Comparison of ENCODE assay signal across 17 cellular contexts in the genomic region with DNA sequence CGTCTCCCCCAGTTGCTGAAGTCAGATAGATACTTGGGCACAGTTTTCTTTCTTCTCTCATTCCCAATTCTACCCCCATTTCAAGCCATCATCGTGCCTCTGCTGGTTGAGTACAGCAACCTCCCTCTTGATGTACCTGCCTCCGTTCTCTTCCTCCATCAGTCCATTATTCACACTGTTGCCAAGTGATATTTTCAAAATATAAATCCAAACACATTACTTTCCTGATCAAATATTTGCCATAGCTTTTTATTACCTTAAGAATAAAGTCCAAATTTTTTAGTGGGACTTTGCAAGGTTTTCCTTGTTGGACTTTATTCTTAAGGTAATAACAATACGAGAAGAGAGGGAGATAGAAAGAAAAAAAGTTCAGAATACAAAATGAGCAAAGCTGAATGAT.
DNase-seq lines count a peak whose midpoint lies in the region; ATAC-seq, FAIRE-seq and TF ChIP-seq lines count a peak whose summit lies in the region.
"Had no signal": no experiment of that assay in that cellular context is flagged by ENCODE, and none has a peak within 500 bp of the region (broad histone marks: within the 10 kb centered on the region; RNA-seq: fewer than 3 reads in every experiment).

No MANE protein-coding gene starts in this region.

- peaks cover 9 to 26% of the 10 kb centered on the region in 2 donors for H3K4me1 ChIP-seq in mucosa of rectum (ENCODE audit: control insufficient read depth in 2 of 2, insufficient read depth in 2 of 2, low read length in 2 of 2)

- 0 out of 2 replicates have a peak, but pooled peaks have one; percentile 4 for TF ChIP-seq CTCF in C4-2B (conservative IDR thresholded peaks at IDR 0.05)
- 0 out of 2 replicates have a peak, but pooled peaks have one; percentile 11 for TF ChIP-seq CTCF in LNCaP clone FGC (IDR thresholded peaks at IDR 0.05; ENCODE audit: control insufficient read depth, extremely low read depth, insufficient read depth)

- H3K4me3 ChIP-seq in LNCaP clone FGC (ENCODE audit: low read depth, low read length) (no peak overlapping the region), mucosa of rectum (ENCODE audit: low read length in 2 of 2) (peak overlapping the region in 1 of 2 donors; percentile 56)
- H3K4me3 ChIP-seq: GM23338 had no signal

- H3K36me3 ChIP-seq in mucosa of rectum (ENCODE audit: control insufficient read depth in 2 of 2, insufficient read depth in 2 of 2, low read length in 2 of 2): no peaks in the 10 kb centered on the region
- H3K36me3 ChIP-seq: BE2C had no signal

- peak; percentile 94 for FAIRE-seq in colon (lab: Jason Lieb, UNC)
- FAIRE-seq: A204.1, GM18507, HepG2, HTR-8/SVneo had no signal

- H3K27ac ChIP-seq in C4-2B (no peak overlapping the region), mucosa of rectum (ENCODE audit: low read depth in 2 of 2, low read length in 2 of 2) (peak overlapping the region; percentile 71 to 85)

- no peaks in the 10 kb centered on the region for H3K27me3 ChIP-seq in mucosa of rectum (ENCODE audit: control insufficient read depth in 2 of 2, insufficient read depth in 2 of 2, low read length in 2 of 2)
- H3K27me3 ChIP-seq: BE2C had no signal

- peak; percentile 36 for DNase-seq in LNCaP clone FGC (ENCODE audit: low read depth)
- DNase-seq in NCI-H2081 treated with DMSO at 0.1 percent for 48 hours (lab: John Stamatoyannopoulos, UW): no peak
- DNase-seq in T-helper 9 cell: no peak
- no peak for DNase-seq in Kasumi-1 (lab: John Stamatoyannopoulos, UW)
- DNase-seq: BE2C; CD8-positive, alpha-beta T cell; COR-L47; H7 had no signal

- peak overlapping the region in 1 of 2 donors; percentile 26 for H3K9ac ChIP-seq in mucosa of rectum (ENCODE audit: low read depth in 1 of 2, low read length in 2 of 2)

- ATAC-seq in HG03439 (IDR thresholded peaks at IDR 0.05; ENCODE audit: unreplicated experiment): no peak
- ATAC-seq: CD8-positive, alpha-beta T cell; GM23338; HepG2 had no signal

- H3K9me3 ChIP-seq in mucosa of rectum (ENCODE audit: control insufficient read depth in 2 of 2, low read length in 2 of 2): no peaks in the 10 kb centered on the region
- H3K9me3 ChIP-seq: BE2C had no signal
